In the genomic region with DNA sequence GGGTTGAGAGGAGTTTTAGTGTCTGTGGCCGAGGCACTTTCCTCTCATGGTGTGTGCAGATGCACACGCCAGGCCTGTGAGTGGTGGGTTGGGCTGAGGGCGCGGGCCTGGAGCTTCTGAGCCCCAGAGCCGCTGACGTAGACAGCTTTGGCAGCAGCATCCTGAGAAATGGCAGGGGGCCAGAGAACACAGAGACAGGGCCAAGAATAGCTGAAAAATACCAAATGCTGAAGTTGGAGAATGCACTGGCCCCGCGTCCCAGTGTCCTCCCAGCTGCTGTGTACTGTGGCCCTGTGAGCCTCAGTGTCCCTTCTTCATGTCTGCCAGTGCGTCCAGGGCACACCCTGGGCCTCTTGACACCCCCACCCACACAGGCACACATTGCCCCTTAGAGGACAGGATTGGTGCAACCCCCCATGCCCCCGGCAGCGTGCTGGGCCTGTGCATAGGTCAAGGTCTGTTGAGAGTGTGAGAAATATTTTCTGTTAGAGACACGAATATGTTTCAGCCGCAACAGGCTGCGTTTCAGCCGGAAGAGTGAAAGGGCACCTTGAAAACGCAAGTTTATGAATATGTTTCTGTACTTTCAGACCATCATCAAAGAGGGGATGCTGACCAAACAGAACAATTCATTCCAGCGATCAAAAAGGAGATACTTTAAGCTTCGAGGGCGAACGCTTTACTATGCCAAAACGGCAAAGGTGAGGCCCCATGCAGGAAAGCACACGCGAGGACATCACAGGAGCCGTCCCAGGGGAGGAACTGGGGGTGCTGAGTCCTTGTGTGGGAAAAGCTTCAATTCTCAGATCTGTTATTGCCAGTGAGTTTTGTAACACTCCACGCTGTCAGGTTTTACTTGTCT, we compare ENCODE assay signal across 8 cellular contexts.
DNase-seq lines count a peak whose midpoint lies in the region; ATAC-seq and TF ChIP-seq lines count a peak whose summit lies in the region.

No MANE protein-coding gene starts in this region.

- peaks cover 44% of the 10 kb centered on the region for H3K4me1 ChIP-seq in stomach smooth muscle (ENCODE audit: control insufficient read depth, insufficient read depth, low read length)

- in situ Hi-C loops in astrocyte of the cerebellum (cut with HindIII; ENCODE audit: low sequenced_read_pairs) = no loop called here

- no peak for TF ChIP-seq CTCF in astrocyte of the cerebellum (IDR thresholded peaks at IDR 0.05; ENCODE audit: low read depth, low read length, missing control alignments)

- H3K27ac ChIP-seq in stomach smooth muscle (ENCODE audit: low read length) = peak overlapping the region; percentile 99

- no peaks in the 10 kb centered on the region for H3K27me3 ChIP-seq in stomach smooth muscle (ENCODE audit: control insufficient read depth in 1 of 2, insufficient read depth in 2 of 2, low read length in 2 of 2)

- H3K36me3 ChIP-seq in stomach smooth muscle (ENCODE audit: control insufficient read depth in 2 of 2, insufficient read depth in 2 of 2, low read length in 2 of 2) = no peaks in the 10 kb centered on the region

- H3K4me3 ChIP-seq in astrocyte of the cerebellum (ENCODE audit: low read depth, low read length) = no peak overlapping the region
- peak overlapping the region; percentile 31 to 65 for H3K4me3 ChIP-seq in stomach smooth muscle (ENCODE audit: low read length in 2 of 2)

- no peaks in the 10 kb centered on the region for H3K9me3 ChIP-seq in stomach smooth muscle (ENCODE audit: control insufficient read depth in 2 of 2, low read length in 2 of 2)

- DNase-seq in HCEC 1CT (peak; percentile 57), astrocyte of the cerebellum (ENCODE audit: low read depth) (peak; percentile 94), kidney glomerular epithelial cell (lab: John Stamatoyannopoulos, UW) (peak; percentile 77), NCI-H774 (lab: John Stamatoyannopoulos, UW) (no peak), NCI-H2107 (lab: John Stamatoyannopoulos, UW) (no peak)
- DNase-seq in stimulated activated naive CD4-positive, alpha-beta T cell treated with Interleukin-2 at 50 U/mL for 16 hours (lab: John Stamatoyannopoulos, UW) = no peak

- peak overlapping the region; percentile 65 to 86 for H3K9ac ChIP-seq in stomach smooth muscle (ENCODE audit: low read length in 2 of 2)

- no peak for ATAC-seq in HG02840 (IDR thresholded peaks at IDR 0.05; ENCODE audit: low FRiP score, unreplicated experiment)

Comparison
In these comparisons a context has a peak if more than half of its experiments do, and no peak if none do; other contexts are left out.
1. DNase-seq: peak in HCEC 1CT (single experiment), astrocyte of the cerebellum (single experiment) and kidney glomerular epithelial cell (single experiment); none in NCI-H774 (single experiment), stimulated activated naive CD4-positive, alpha-beta T cell treated with Interleukin-2 at 50 U/mL for 16 hours (single experiment) and NCI-H2107 (single experiment).